In the genomic region with DNA sequence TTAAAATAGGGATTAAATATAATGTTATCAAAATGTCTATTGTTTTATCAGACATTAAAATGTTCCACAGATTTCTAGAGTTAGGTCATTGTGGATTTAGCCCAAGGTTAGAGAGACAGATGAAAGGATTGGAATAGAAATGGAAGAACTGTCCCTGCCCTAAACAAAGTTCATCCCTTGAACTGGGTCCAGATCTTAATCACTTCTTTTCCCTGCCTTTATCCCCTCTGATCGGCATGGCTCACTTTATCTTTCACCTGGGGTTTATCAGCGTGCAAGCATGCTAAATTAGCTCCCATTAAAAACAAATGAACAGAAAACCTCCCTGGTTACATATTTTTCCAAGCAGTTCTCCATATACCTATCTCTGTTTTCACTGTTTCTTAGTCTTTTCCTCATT, we compare ENCODE assay signal across 7 cellular contexts.
"Had no signal": no experiment of that assay in that cellular context is flagged by ENCODE, and none has a peak within 500 bp of the region (broad histone marks: within the 10 kb centered on the region; RNA-seq: fewer than 3 reads in every experiment).

No MANE protein-coding gene starts in this region.

- H3K27ac ChIP-seq: HL-60 had no signal

- H3K4me3 ChIP-seq: K562 had no signal

- ATAC-seq: K562 had no signal

- H3K4me1 Mint-ChIP-seq: IgD-negative memory B cell had no signal

- H3K27ac Mint-ChIP-seq: IgD-negative memory B cell had no signal

- DNase-seq: IMR-90, KBM-7, KG1 had no signal

- FAIRE-seq: HTR-8/SVneo, K562 had no signal
